In genomic region chr2:235921508-235922260, GRCh38 we compare ENCODE assay signal across 24 cellular contexts.
"Had no signal": no experiment of that assay in that cellular context is flagged by ENCODE, and none has a peak within 500 bp of the region (broad histone marks: within the 10 kb centered on the region; RNA-seq: fewer than 3 reads in every experiment).

No MANE protein-coding gene starts in this region.

- DNase-seq: activated B cell treated with CpG ODN at 0.5 μM for 24 hours; activated CD4-positive, alpha-beta T cell treated with anti-CD3 and anti-CD28 coated beads for 1 hour; activated CD4-positive, alpha-beta T cell treated with anti-CD3 and anti-CD28 coated beads, Interleukin-2, amount 10 ng/mL, durations not matched to agents 24 days and 14 days; activated CD4-positive, alpha-beta T cell treated with anti-CD3 and anti-CD28 coated beads, Interleukin-2, amount 50 U/mL, for 48 hours; activated CD8-positive, alpha-beta memory T cell treated with anti-CD3 and anti-CD28 coated beads, Interleukin-2, amount 10 ng/mL, durations not matched to agents 7 days and 5 days; activated effector memory CD4-positive, alpha-beta T cell treated with Interleukin-2 at 50 U/mL for 16 hours; activated naive CD4-positive, alpha-beta T cell; activated naive CD8-positive, alpha-beta T cell treated with anti-CD3 and anti-CD28 coated beads, Interleukin-2, amount 50 U/mL, for 24 hours; activated T-cell treated with anti-CD3 and anti-CD28 coated beads, Interleukin-2, amount 50 U/mL, for 24 hours; amniotic stem cell; body of pancreas; NCI-H1092 treated with DMSO at 0.1 percent for 48 hours; NCI-H1417 treated with DMSO at 0.1 percent for 48 hours; NCI-H187; NCI-H2081; NCI-H345; NCI-H510A; NCI-H526 treated with DMSO at 0.1 percent for 48 hours; NCI-H82; T-helper 2 cell; T1000 had no signal

- H3K4me1 Mint-ChIP-seq: activated B cell treated with CpG ODN at 0.5 μM for 24 hours; activated CD4-positive, alpha-beta T cell treated with anti-CD3 and anti-CD28 coated beads, Interleukin-2, amount 10 ng/mL, durations not matched to agents 24 days and 14 days; activated CD8-positive, alpha-beta memory T cell treated with anti-CD3 and anti-CD28 coated beads, Interleukin-2, amount 10 ng/mL, durations not matched to agents 7 days and 5 days; activated naive CD8-positive, alpha-beta T cell treated with anti-CD3 and anti-CD28 coated beads, Interleukin-2, amount 50 U/mL, for 24 hours; T-cell had no signal

- H3K36me3 Mint-ChIP-seq: activated CD8-positive, alpha-beta memory T cell treated with anti-CD3 and anti-CD28 coated beads, Interleukin-2, amount 10 ng/mL, durations not matched to agents 7 days and 5 days; activated naive CD4-positive, alpha-beta T cell treated with anti-CD3 and anti-CD28 coated beads, Interleukin-2, amount 50 U/mL, for 72 hours; T-cell had no signal

- H3K9me3 Mint-ChIP-seq: activated B cell treated with CpG ODN at 0.5 μM for 24 hours; activated CD4-positive, alpha-beta T cell treated with anti-CD3 and anti-CD28 coated beads, Interleukin-2, amount 10 ng/mL, durations not matched to agents 24 days and 14 days; activated naive CD4-positive, alpha-beta T cell treated with anti-CD3 and anti-CD28 coated beads, Interleukin-2, amount 50 U/mL, for 72 hours; activated T-cell treated with anti-CD3 and anti-CD28 coated beads, Interleukin-2, amount 50 U/mL, for 24 hours; activated T-helper 1 cell treated with anti-CD3 and anti-CD28 coated beads, Interleukin-12 subunit alpha, Interleukin-12 subunit beta, Interleukin-2, Interleukin-4 antibody, amounts not matched to agents 30 ng/mL and 10 ng/mL and 1 ng/mL, durations not matched to agents 14 hours and 24 hours and 36 hours; T-cell had no signal

- H3K27me3 Mint-ChIP-seq: activated B cell treated with CpG ODN at 0.5 μM for 24 hours; activated CD4-positive, alpha-beta T cell treated with anti-CD3 and anti-CD28 coated beads, Interleukin-2, amount 10 ng/mL, durations not matched to agents 24 days and 14 days; activated CD8-positive, alpha-beta memory T cell treated with anti-CD3 and anti-CD28 coated beads, Interleukin-2, amount 10 ng/mL, durations not matched to agents 7 days and 5 days had no signal

- H3K4me3 Mint-ChIP-seq: activated B cell treated with CpG ODN at 0.5 μM for 24 hours; activated CD4-positive, alpha-beta T cell treated with anti-CD3 and anti-CD28 coated beads, Interleukin-2, amount 10 ng/mL, durations not matched to agents 24 days and 14 days; activated CD8-positive, alpha-beta memory T cell treated with anti-CD3 and anti-CD28 coated beads, Interleukin-2, amount 10 ng/mL, durations not matched to agents 7 days and 5 days; activated naive CD8-positive, alpha-beta T cell treated with anti-CD3 and anti-CD28 coated beads, Interleukin-2, amount 50 U/mL, for 24 hours; activated T-cell treated with anti-CD3 and anti-CD28 coated beads, Interleukin-2, amount 50 U/mL, for 24 hours; activated T-helper 1 cell treated with anti-CD3 and anti-CD28 coated beads, Interleukin-12 subunit alpha, Interleukin-12 subunit beta, Interleukin-2, Interleukin-4 antibody, amounts not matched to agents 30 ng/mL and 10 ng/mL and 1 ng/mL, durations not matched to agents 14 hours and 24 hours and 36 hours; T-cell had no signal

- ATAC-seq: activated CD8-positive, alpha-beta memory T cell treated with anti-CD3 and anti-CD28 coated beads, Interleukin-2, amount 10 ng/mL, durations not matched to agents 7 days and 5 days; activated naive CD4-positive, alpha-beta T cell treated with anti-CD3 and anti-CD28 coated beads, Interleukin-2, amount 50 U/mL, for 72 hours; activated naive CD8-positive, alpha-beta T cell treated with anti-CD3 and anti-CD28 coated beads, Interleukin-2, amount 50 U/mL, for 24 hours; body of pancreas; T-cell had no signal

- H3K27ac Mint-ChIP-seq: activated B cell treated with CpG ODN at 0.5 μM for 24 hours; activated CD4-positive, alpha-beta T cell treated with anti-CD3 and anti-CD28 coated beads, Interleukin-2, amount 10 ng/mL, durations not matched to agents 24 days and 14 days; activated CD8-positive, alpha-beta memory T cell treated with anti-CD3 and anti-CD28 coated beads, Interleukin-2, amount 10 ng/mL, durations not matched to agents 7 days and 5 days; activated naive CD4-positive, alpha-beta T cell treated with anti-CD3 and anti-CD28 coated beads, Interleukin-2, amount 50 U/mL, for 72 hours; activated naive CD8-positive, alpha-beta T cell treated with anti-CD3 and anti-CD28 coated beads, Interleukin-2, amount 50 U/mL, for 24 hours; activated T-cell treated with anti-CD3 and anti-CD28 coated beads, Interleukin-2, amount 50 U/mL, for 24 hours; activated T-helper 1 cell treated with anti-CD3 and anti-CD28 coated beads, Interleukin-12 subunit alpha, Interleukin-12 subunit beta, Interleukin-2, Interleukin-4 antibody, amounts not matched to agents 30 ng/mL and 10 ng/mL and 1 ng/mL, durations not matched to agents 14 hours and 24 hours and 36 hours; T-cell had no signal
